Comparison of ENCODE assay signal across 14 cellular contexts in the genomic region with DNA sequence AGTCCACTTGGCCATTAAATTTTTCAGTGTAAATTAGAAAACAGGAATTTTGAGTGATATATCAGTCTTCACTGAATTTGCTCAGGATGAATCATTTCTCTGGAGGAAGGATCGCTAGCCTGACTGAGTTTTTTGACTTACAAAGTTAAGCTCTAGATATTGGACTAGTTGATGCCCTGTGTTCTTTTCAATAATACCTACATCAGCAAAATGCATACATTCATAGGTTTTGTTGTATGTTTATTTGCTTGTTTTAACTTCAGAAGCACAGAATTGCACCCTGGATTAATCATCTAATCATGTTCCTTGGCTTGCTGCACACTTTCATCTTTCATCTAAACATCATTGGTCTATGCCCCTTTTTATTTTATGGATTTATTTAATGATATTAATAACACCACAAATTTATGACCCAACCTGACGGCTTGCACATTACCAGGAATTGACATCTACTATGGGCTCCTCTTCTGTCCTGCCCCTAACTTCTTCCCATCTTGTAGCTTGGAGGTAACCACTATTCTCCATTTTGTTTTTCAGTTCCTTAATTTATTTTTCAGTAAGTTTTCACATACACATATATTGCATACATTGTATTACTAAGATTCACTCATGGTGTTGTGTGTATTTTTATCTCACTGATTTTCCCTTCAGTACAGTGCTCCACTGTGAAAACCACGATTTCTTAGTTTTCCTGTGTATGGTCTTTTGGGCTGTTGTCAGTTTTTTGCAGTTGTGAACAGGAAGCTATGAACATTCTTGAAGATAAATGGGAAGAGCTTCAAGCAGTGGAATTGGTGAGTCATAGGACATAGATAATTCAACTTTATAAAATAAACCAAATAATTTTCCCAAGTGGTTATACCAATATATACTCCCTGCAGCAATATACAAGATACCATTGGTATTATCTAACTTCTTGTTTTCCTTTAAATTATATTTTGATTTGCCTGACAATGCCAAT. TPM values are rescaled to one million over a fixed set of nuclear protein-coding genes. Genes with fewer than 3 reads are reported as not detected.
DNase-seq lines count a peak whose midpoint lies in the region; ATAC-seq, FAIRE-seq and TF ChIP-seq lines count a peak whose summit lies in the region.
"Had no signal": no experiment of that assay in that cellular context is flagged by ENCODE, and none has a peak within 500 bp of the region (broad histone marks: within the 10 kb centered on the region; RNA-seq: fewer than 3 reads in every experiment).

No MANE protein-coding gene starts in this region.

- no peaks in the 10 kb centered on the region for H3K36me3 ChIP-seq in GM12878 (ENCODE audit: control insufficient read depth in 2 of 2, insufficient read depth in 2 of 2, low read length in 1 of 2)

- no peak overlapping the region; the same call in 1 of the 2 replicates for H3K4me2 ChIP-seq in GM12878 (ENCODE audit: control insufficient read depth, insufficient read depth)

- no peaks in the 10 kb centered on the region for H3K79me2 ChIP-seq in GM12878 (ENCODE audit: control insufficient read depth, insufficient read depth, low read length)

- SMC1A ChIA-PET in GM12878 (lab: Charles Lee; ENCODE audit: uncharacterized antibody, unreplicated experiment) = interaction anchor here (0.9 to 2.8 kb wide), 9 partner anchors 9 to 182 kb away, joined by 3 to 18 read pairs (median 4); no protein-coding TSS in a partner anchor

- RAD21 ChIA-PET in GM12878 (lab: Charles Lee; ENCODE audit: unreplicated experiment) = interaction anchor here (2.3 kb wide), 1 partner anchor 32 kb away, joined by 7 read pairs; the partner anchor contains the start of gene TBC1D4

- 81% methylated on average over 3 of the region's 3 CpGs for WGBS in GM12878 (ENCODE audit: insufficient coverage, insufficient replicate concordance, low lambda C conversion rate, missing lambda C conversion rate)

- CTCF ChIA-PET in GM12878 (lab: Yijun Ruan, JAX) = interaction anchor here (0.9 to 1.4 kb wide), 5 partner anchors 8 to 156 kb away, joined by 3 to 4 read pairs (median 4); partner anchors contain the start of gene TBC1D4

- BruUV-seq in GM12878 (replicated peaks; lab: Mats Ljungman, UMichigan) = no TSS peak

- no peak for TF ChIP-seq CTCF in GM12878 (IDR thresholded peaks at IDR 0.05 in 2 of 3, conservative IDR thresholded peaks at IDR 0.05 in 1 of 3; ENCODE audit: control insufficient read depth in 2 of 3, extremely low read depth in 1 of 3, insufficient read depth in 1 of 3, low read depth in 3 of 3, low read length in 3 of 3)

- no peaks in the 10 kb centered on the region for H4K20me1 ChIP-seq in GM12878 (ENCODE audit: control insufficient read depth, insufficient read depth)

- in situ Hi-C loops in GM12878 (cut with MboI) = no loop called here

- TF ChIP-seq POLR2A in GM12891 (IDR thresholded peaks at IDR 0.05; ENCODE audit: low read depth, low read length) (no peak), GM12878 (IDR thresholded peaks at IDR 0.05; ENCODE audit: low read depth, low read length) (no peak)

- ATAC-seq in GM12878 = peak; percentile 46
- no peak for ATAC-seq in HG02623 (IDR thresholded peaks at IDR 0.05; ENCODE audit: unreplicated experiment)
- ATAC-seq: activated T-helper 17 cell treated with anti-CD3 and anti-CD28 coated beads, Interleukin-2, amount 50 U/mL, for 72 hours had no signal

- FAIRE-seq in GM12891 (lab: Jason Lieb, UNC) (peak; percentile 50), GM12878 (lab: Jason Lieb, UNC) (no peak)
- FAIRE-seq: keratinocyte had no signal

- DNase-seq in AG08395 (ENCODE audit: low spot score) = peak; percentile 6
- DNase-seq in GM12891 (ENCODE audit: insufficient read length, low spot score) = no peak
- peak; percentile 45 for DNase-seq in LHCN-M2 (ENCODE audit: low read depth)
- DNase-seq in GM12878 (ENCODE audit: low read depth, low spot score) = no peak
- DNase-seq in activated CD4-positive, alpha-beta T cell treated with anti-CD3 and anti-CD28 coated beads for 1 hour = no peak
- no peak for DNase-seq in mucosa of gallbladder (ENCODE audit: low spot score)
- DNase-seq in iPS-NIHi7 (ENCODE audit: extremely low spot score) = no peak
- DNase-seq: amygdala, head of caudate nucleus, NCI-H1694 had no signal

- no peak overlapping the region for H3K27ac ChIP-seq in GM12878 (ENCODE audit: control insufficient read depth, insufficient read depth)
- H3K27ac ChIP-seq: epithelial cell of prostate had no signal

- H3K4me3 ChIP-seq in GM12878 = no peak overlapping the region

- H3K9ac ChIP-seq in GM12878 (ENCODE audit: control insufficient read depth, insufficient read depth, low read length) = no peak overlapping the region

- no peak for TF ChIP-seq EP300 in GM12878 (IDR thresholded peaks at IDR 0.05; ENCODE audit: borderline replicate concordance in 1 of 2, control insufficient read depth in 1 of 2, low read depth in 2 of 2, low read length in 2 of 2)

- H2AFZ ChIP-seq in GM12878 (ENCODE audit: control insufficient read depth, low read depth, low read length) = no peak overlapping the region

- peaks cover 37% of the 10 kb centered on the region for H3K4me1 ChIP-seq in GM12878 (ENCODE audit: control insufficient read depth, insufficient read depth, low read length)

- POLR2A ChIA-PET in GM12878 (lab: Charles Lee) = interaction anchor here (1.1 kb wide), 1 partner anchor 17 kb away, joined by 3 read pairs; no protein-coding TSS in a partner anchor

- peaks cover 9% of the 10 kb centered on the region; the same call in 2 of the 3 replicates for H3K9me3 ChIP-seq in GM12878 (replicated peaks; ENCODE audit: control insufficient read depth, insufficient read depth, low read length)

- no peak for TF ChIP-seq RAD21 in GM12878 (IDR thresholded peaks at IDR 0.05; ENCODE audit: insufficient read depth, low read depth, low read length)

- no peaks in the 10 kb centered on the region for H3K27me3 ChIP-seq in GM12878 (replicated peaks in 1 of 2; ENCODE audit: control insufficient read depth in 2 of 2, insufficient read depth in 2 of 2, low read length in 1 of 2)

- intact Hi-C loops in GM12878 (cut with micrococcal nuclease; ENCODE audit: unreplicated experiment) = loop anchor here (2.0 kb wide), 1 partner anchor 16 kb away; no protein-coding TSS in a partner anchor

RNA-seq across cellular contexts. Expression of gene COMMD6, which starts 23.3 kb away (rescaled TPM):
- 293 TPM for polyA plus RNA-seq in GM12891 (2012; ENCODE audit: low read depth, missing spikeins)
- total RNA-seq in LHCN-M2 (2014; rRNA removed) (58.4 and 125 TPM in 2 replicates), GM12878 (2014; rRNA removed) (133 and 169 TPM in 2 replicates), GM12878 (2014; rRNA removed; fragmentation: Illumina TruSeq; extraction: Trizol) (197 and 220 TPM in 2 replicates), GM12878 (2021) (142 and 145 TPM in 2 replicates), mucosa of gallbladder (207 TPM)
- polyA plus RNA-seq in LHCN-M2 (2012) = 353 TPM
- total RNA-seq in GM12878 (2013; cell fraction: nucleolus; rRNA removed) = 13.5 and 16.2 TPM in 2 replicates
- polyA plus RNA-seq in GM12878 (2011; ENCODE audit: low read depth) = 323 TPM
- polyA plus RNA-seq in GM12878 (2011; rRNA removed) (344 and 345 TPM in 2 replicates), GM12878 (2014; fragmentation: Illumina TruSeq; extraction: Trizol) (145 and 158 TPM in 2 replicates), GM12878 (2014; fragmentation: Nextera tagmentation; extraction: Ambion mirVana) (100 to 1,000 TPM; 473 to 509 TPM), GM12878 (2014; rRNA removed) (127 and 146 TPM in 2 replicates), GM12878 (2016; fragmentation: Nextera tagmentation; extraction: Ambion mirVana) (100 to 1,000 TPM; 297 to 312 TPM)
- 50.2 and 52.3 TPM in 2 replicates for polyA plus RNA-seq in GM12878 (2011; cell fraction: cytosol; rRNA removed)
- 30.0 and 41.2 TPM in 2 replicates for polyA plus RNA-seq in GM12878 (2011; cell fraction: nucleus; rRNA removed)
- polyA plus RNA-seq in GM12878 (2012) = 311 and 399 TPM in 2 replicates
- polyA minus RNA-seq in GM12878 (2011; rRNA and poly(A)+ RNA removed) = 6.3 and 21.4 TPM in 2 replicates
- 7.4 and 11.6 TPM in 2 replicates for polyA minus RNA-seq in GM12878 (2011; cell fraction: cytosol; rRNA and poly(A)+ RNA removed)
- polyA minus RNA-seq in GM12878 (2011; cell fraction: nucleus; rRNA and poly(A)+ RNA removed) = 6.6 and 9.7 TPM in 2 replicates

RNA-seq across cellular contexts. Expression of gene TBC1D4, which starts 32.4 kb away (rescaled TPM):
- polyA plus RNA-seq in GM12891 (2012; ENCODE audit: low read depth, missing spikeins) = 10.0 TPM
- 7.4 and 11.5 TPM in 2 replicates for total RNA-seq in LHCN-M2 (2014; rRNA removed)
- polyA plus RNA-seq in LHCN-M2 (2012) = 4.7 TPM
- total RNA-seq in GM12878 (2013; cell fraction: nucleolus; rRNA removed) = 25.7 and 28.4 TPM in 2 replicates
- total RNA-seq in GM12878 (2014; rRNA removed) = 29.1 and 30.5 TPM in 2 replicates
- 31.9 and 32.0 TPM in 2 replicates for total RNA-seq in GM12878 (2014; rRNA removed; fragmentation: Illumina TruSeq; extraction: Trizol)
- total RNA-seq in GM12878 (2021) = 38.0 and 38.6 TPM in 2 replicates
- 6.8 TPM for polyA plus RNA-seq in GM12878 (2011; ENCODE audit: low read depth)
- 18.4 and 19.5 TPM in 2 replicates for polyA plus RNA-seq in GM12878 (2011; rRNA removed)
- polyA plus RNA-seq in GM12878 (2011; cell fraction: cytosol; rRNA removed) = 20.7 and 21.1 TPM in 2 replicates
- 25.5 and 35.4 TPM in 2 replicates for polyA plus RNA-seq in GM12878 (2011; cell fraction: nucleus; rRNA removed)
- polyA plus RNA-seq in GM12878 (2012) = 14.4 and 16.9 TPM in 2 replicates
- 30.4 and 33.3 TPM in 2 replicates for polyA plus RNA-seq in GM12878 (2014; fragmentation: Illumina TruSeq; extraction: Trizol)
- 10 to 100 TPM; 11.0 to 11.9 TPM for polyA plus RNA-seq in GM12878 (2014; fragmentation: Nextera tagmentation; extraction: Ambion mirVana)
- 26.4 and 27.3 TPM in 2 replicates for polyA plus RNA-seq in GM12878 (2014; rRNA removed)
- 10 to 100 TPM; 23.3 to 24.6 TPM for polyA plus RNA-seq in GM12878 (2016; fragmentation: Nextera tagmentation; extraction: Ambion mirVana)
- 36.4 and 38.9 TPM in 2 replicates for polyA minus RNA-seq in GM12878 (2011; rRNA and poly(A)+ RNA removed)
- 11.6 and 13.9 TPM in 2 replicates for polyA minus RNA-seq in GM12878 (2011; cell fraction: cytosol; rRNA and poly(A)+ RNA removed)
- 15.0 and 21.8 TPM in 2 replicates for polyA minus RNA-seq in GM12878 (2011; cell fraction: nucleus; rRNA and poly(A)+ RNA removed)
- 36.6 TPM for total RNA-seq in mucosa of gallbladder

RNA-seq across cellular contexts. Expression of gene UCHL3, which starts 35.2 kb away (rescaled TPM):
- polyA plus RNA-seq in GM12891 (2012; ENCODE audit: low read depth, missing spikeins) = 41.4 TPM
- total RNA-seq in LHCN-M2 (2014; rRNA removed) = 53.8 and 60.7 TPM in 2 replicates
- polyA plus RNA-seq in LHCN-M2 (2012) = 50.6 TPM
- 24.7 and 30.0 TPM in 2 replicates for total RNA-seq in GM12878 (2013; cell fraction: nucleolus; rRNA removed)
- 54.4 and 66.5 TPM in 2 replicates for total RNA-seq in GM12878 (2014; rRNA removed)
- total RNA-seq in GM12878 (2014; rRNA removed; fragmentation: Illumina TruSeq; extraction: Trizol) = 86.1 and 93.4 TPM in 2 replicates
- total RNA-seq in GM12878 (2021) = 52.5 and 54.8 TPM in 2 replicates
- 51.5 TPM for polyA plus RNA-seq in GM12878 (2011; ENCODE audit: low read depth)
- 52.5 and 73.1 TPM in 2 replicates for polyA plus RNA-seq in GM12878 (2011; rRNA removed)
- 25.6 and 29.3 TPM in 2 replicates for polyA plus RNA-seq in GM12878 (2011; cell fraction: cytosol; rRNA removed)
- polyA plus RNA-seq in GM12878 (2011; cell fraction: nucleus; rRNA removed) = 18.6 TPM in 2 replicates
- polyA plus RNA-seq in GM12878 (2012) = 35.4 and 37.7 TPM in 2 replicates
- polyA plus RNA-seq in GM12878 (2014; fragmentation: Illumina TruSeq; extraction: Trizol) = 114 and 148 TPM in 2 replicates
- polyA plus RNA-seq in GM12878 (2014; fragmentation: Nextera tagmentation; extraction: Ambion mirVana) = 100 to 1,000 TPM; 163 to 166 TPM
- polyA plus RNA-seq in GM12878 (2014; rRNA removed) = 65.9 and 82.5 TPM in 2 replicates
- 100 to 1,000 TPM; 176 to 179 TPM for polyA plus RNA-seq in GM12878 (2016; fragmentation: Nextera tagmentation; extraction: Ambion mirVana)
- polyA minus RNA-seq in GM12878 (2011; rRNA and poly(A)+ RNA removed) = 15.7 and 34.9 TPM in 2 replicates
- polyA minus RNA-seq in GM12878 (2011; cell fraction: cytosol; rRNA and poly(A)+ RNA removed) = 5.5 and 11.2 TPM in 2 replicates
- polyA minus RNA-seq in GM12878 (2011; cell fraction: nucleus; rRNA and poly(A)+ RNA removed) = 5.0 and 9.0 TPM in 2 replicates
- 21.0 TPM for total RNA-seq in mucosa of gallbladder

Comparison
In these comparisons a context has a peak if more than half of its experiments do, and no peak if none do; other contexts are left out.
1. DNase-seq: peak in AG08395 (single experiment) and LHCN-M2 (single experiment); none in GM12891 (single experiment), GM12878 (single experiment), activated CD4-positive, alpha-beta T cell treated with anti-CD3 and anti-CD28 coated beads for 1 hour (single experiment), mucosa of gallbladder (single experiment) and iPS-NIHi7 (single experiment).